9 cellular contexts compared by ENCODE assay signal in genomic region chr12:21774358-21775129, GRCh38. TPM values are rescaled to one million over a fixed set of nuclear protein-coding genes. Genes with fewer than 3 reads are reported as not detected.
DNase-seq lines count a peak whose midpoint lies in the region; ATAC-seq and TF ChIP-seq lines count a peak whose summit lies in the region.
"Had no signal": no experiment of that assay in that cellular context is flagged by ENCODE, and none has a peak within 500 bp of the region (broad histone marks: within the 10 kb centered on the region; RNA-seq: fewer than 3 reads in every experiment).

Gene KCNJ8, minus strand, starts transcription at chr12:21774706. Its CDS starts 1,090 bp downstream, at chr12:21773616.

- H3K4me1 Mint-ChIP-seq in activated naive CD4-positive, alpha-beta T cell treated with anti-CD3 and anti-CD28 coated beads, Interleukin-2, amount 10 ng/mL, durations not matched to agents 7 days and 5 days, result peaks cover 8% of the 10 kb centered on the region
- H3K4me1 Mint-ChIP-seq in activated naive CD8-positive, alpha-beta T cell treated with anti-CD3 and anti-CD28 coated beads for 36 hours, result peaks cover 7% of the 10 kb centered on the region
- H3K4me1 Mint-ChIP-seq in progenitor cell of endocrine pancreas (ENCODE audit: low read depth), result peaks cover 9% of the 10 kb centered on the region

- H3K9me3 ChIP-seq in right atrium auricular region, result no peaks in the 10 kb centered on the region

- CTCF ChIA-PET in activated naive CD4-positive, alpha-beta T cell treated with anti-CD3 and anti-CD28 coated beads, Interleukin-2, amount 10 ng/mL, durations not matched to agents 7 days and 5 days (lab: Charles Lee), result no interaction called here

- no peaks in the 10 kb centered on the region for H3K27me3 ChIP-seq in right atrium auricular region

- peaks cover 43% of the 10 kb centered on the region for H3K27me3 Mint-ChIP-seq in activated naive CD4-positive, alpha-beta T cell treated with anti-CD3 and anti-CD28 coated beads, Interleukin-2, amount 10 ng/mL, durations not matched to agents 7 days and 5 days
- H3K27me3 Mint-ChIP-seq in activated naive CD8-positive, alpha-beta T cell treated with anti-CD3 and anti-CD28 coated beads for 36 hours, result peaks cover 52% of the 10 kb centered on the region
- H3K27me3 Mint-ChIP-seq in progenitor cell of endocrine pancreas, result peaks cover 44% of the 10 kb centered on the region

- no peaks in the 10 kb centered on the region for H3K36me3 Mint-ChIP-seq in activated naive CD4-positive, alpha-beta T cell treated with anti-CD3 and anti-CD28 coated beads, Interleukin-2, amount 10 ng/mL, durations not matched to agents 7 days and 5 days
- H3K36me3 Mint-ChIP-seq in activated naive CD8-positive, alpha-beta T cell treated with anti-CD3 and anti-CD28 coated beads for 36 hours, result no peaks in the 10 kb centered on the region
- H3K36me3 Mint-ChIP-seq in progenitor cell of endocrine pancreas (ENCODE audit: insufficient read depth), result no peaks in the 10 kb centered on the region

- ATAC-seq in HG03280 (IDR thresholded peaks at IDR 0.05; ENCODE audit: unreplicated experiment) (no peak), GM21717 (IDR thresholded peaks at IDR 0.05; ENCODE audit: unreplicated experiment) (no peak)

- TF ChIP-seq CTCF in right atrium auricular region (IDR thresholded peaks at IDR 0.05) (no peak), progenitor cell of endocrine pancreas (IDR thresholded peaks at IDR 0.05; ENCODE audit: unreplicated experiment) (no peak)

- H3K4me3 ChIP-seq in right atrium auricular region, result peak within 1 kb of the TSS; percentile 59 to 72

- H3K4me1 ChIP-seq in right atrium auricular region, result peaks cover 0 to 16% of the 10 kb centered on the region in 2 donors

- H3K27ac ChIP-seq in right atrium auricular region, result peak within 1 kb of the TSS; percentile 87 to 91

- H3K36me3 ChIP-seq in right atrium auricular region, result no peaks in the 10 kb centered on the region

- H3K9me3 Mint-ChIP-seq in activated naive CD4-positive, alpha-beta T cell treated with anti-CD3 and anti-CD28 coated beads, Interleukin-2, amount 10 ng/mL, durations not matched to agents 7 days and 5 days, result no peaks in the 10 kb centered on the region
- no peaks in the 10 kb centered on the region for H3K9me3 Mint-ChIP-seq in activated naive CD8-positive, alpha-beta T cell treated with anti-CD3 and anti-CD28 coated beads for 36 hours
- no peaks in the 10 kb centered on the region for H3K9me3 Mint-ChIP-seq in progenitor cell of endocrine pancreas (ENCODE audit: low read depth)

- H3K4me3 Mint-ChIP-seq in activated naive CD4-positive, alpha-beta T cell treated with anti-CD3 and anti-CD28 coated beads, Interleukin-2, amount 10 ng/mL, durations not matched to agents 7 days and 5 days, result peak within 1 kb of the TSS; percentile 27
- peak within 1 kb of the TSS; percentile 56 for H3K4me3 Mint-ChIP-seq in activated naive CD8-positive, alpha-beta T cell treated with anti-CD3 and anti-CD28 coated beads for 36 hours
- peak within 1 kb of the TSS; percentile 70 for H3K4me3 Mint-ChIP-seq in progenitor cell of endocrine pancreas (ENCODE audit: low read depth)

- H3K27ac Mint-ChIP-seq in activated naive CD4-positive, alpha-beta T cell treated with anti-CD3 and anti-CD28 coated beads, Interleukin-2, amount 10 ng/mL, durations not matched to agents 7 days and 5 days, result no peak within 1 kb of the TSS
- H3K27ac Mint-ChIP-seq in activated naive CD8-positive, alpha-beta T cell treated with anti-CD3 and anti-CD28 coated beads for 36 hours, result no peak within 1 kb of the TSS
- H3K27ac Mint-ChIP-seq in progenitor cell of endocrine pancreas, result no peak within 1 kb of the TSS

- DNase-seq in activated naive CD4-positive, alpha-beta T cell treated with anti-CD3 and anti-CD28 coated beads, Interleukin-2, amount 10 ng/mL, durations not matched to agents 7 days and 5 days, result no peak
- DNase-seq in activated naive CD4-positive, alpha-beta T cell treated with Interleukin-2 at 50 U/mL for 16 hours, result no peak
- DNase-seq in activated naive CD8-positive, alpha-beta T cell treated with anti-CD3 and anti-CD28 coated beads for 36 hours, result peak; percentile 8
- DNase-seq in right atrium auricular region (ENCODE audit: low spot score) (peak; percentile 83), progenitor cell of endocrine pancreas (ENCODE audit: low spot score, unreplicated experiment) (peak; percentile 69), 8988T (no peak)

RNA-seq across cellular contexts. Expression of gene KCNJ8, which starts in this region (rescaled TPM):
- not detected for total RNA-seq in activated naive CD8-positive, alpha-beta T cell treated with anti-CD3 and anti-CD28 coated beads for 36 hours
- total RNA-seq in right atrium auricular region (10 to 100 TPM; 25.4 to 37.1 TPM), progenitor cell of endocrine pancreas (1.1 and 2.2 TPM in 2 replicates)
- total RNA-seq: activated CD8-positive, alpha-beta memory T cell treated with anti-CD3 and anti-CD28 coated beads for 36 hours had no signal

Comparison
In these comparisons a context has a peak if more than half of its experiments do, and no peak if none do; other contexts are left out.
1. Peak in DNase-seq in activated naive CD8-positive, alpha-beta T cell treated with anti-CD3 and anti-CD28 coated beads for 36 hours; RNA of the gene not detected or under 1 TPM.
2. DNase-seq: peak in right atrium auricular region (single experiment) and progenitor cell of endocrine pancreas (single experiment); none in activated naive CD4-positive, alpha-beta T cell treated with anti-CD3 and anti-CD28 coated beads, Interleukin-2, amount 10 ng/mL, durations not matched to agents 7 days and 5 days (single experiment), activated naive CD4-positive, alpha-beta T cell treated with Interleukin-2 at 50 U/mL for 16 hours (single experiment) and 8988T (single experiment).
3. Peak in every context shown above with its lines, with median percentiles within 50 percentile points of each other: H3K4me3 Mint-ChIP-seq.